1 cellular context compared by ENCODE assay signal in genomic region chr20:33002087-33002808, GRCh38.
TF ChIP-seq lines count a peak whose summit lies in the region.

No MANE protein-coding gene starts in this region.

TF ChIP-seq in GM23338, 12 proteins besides CTCF, POLR2A, EP300 and RAD21 (continued from another document):
- TF ChIP-seq ZNF462 (CRISPR knock-in tag; IDR thresholded peaks at IDR 0.05) (no peak), ZNF331 (CRISPR knock-in tag; IDR thresholded peaks at IDR 0.05; ENCODE audit: low read depth) (no peak), ETS1 (IDR thresholded peaks at IDR 0.05) (no peak), CREB1 (CRISPR knock-in tag; IDR thresholded peaks at IDR 0.05; ENCODE audit: low read depth) (no peak), JUNB (IDR thresholded peaks at IDR 0.05; ENCODE audit: unreplicated experiment) (no peak), STAT1 (IDR thresholded peaks at IDR 0.05; ENCODE audit: unreplicated experiment) (no peak)
